ENCODE assay signal across 20 cellular contexts in genomic region chr17:6797718-6798351, GRCh38. TPM values are rescaled to one million over a fixed set of nuclear protein-coding genes. Genes with fewer than 3 reads are reported as not detected.
"Had no signal": no experiment of that assay in that cellular context is flagged by ENCODE, and none has a peak within 500 bp of the region (broad histone marks: within the 10 kb centered on the region; RNA-seq: fewer than 3 reads in every experiment).

No MANE protein-coding gene starts in this region.

- H3K36me3 ChIP-seq: esophagus muscularis mucosa, prostate gland, transverse colon, vagina had no signal

- H3K27ac ChIP-seq: dorsolateral prefrontal cortex, esophagus muscularis mucosa, prostate gland, transverse colon, vagina had no signal

- DNase-seq: activated naive CD4-positive, alpha-beta T cell treated with anti-CD3 and anti-CD28 coated beads, Interleukin-2, amount 10 ng/mL, durations not matched to agents 7 days and 5 days; activated T-cell treated with anti-CD3 and anti-CD28 coated beads, Interleukin-2, amount 50 U/mL, for 1 hour; dorsolateral prefrontal cortex; hippocampal formation; kidney glomerular epithelial cell; nephron progenitor cell; right cardiac atrium; stimulated activated CD4-positive, alpha-beta T cell treated with anti-CD3 and anti-CD28 coated beads, Interleukin-4, amount 100 ng/mL, for 4 hours; stimulated activated CD8-positive, alpha-beta memory T cell treated with anti-CD3 and anti-CD28 coated beads, Interleukin-4, amount 100 ng/mL, for 48 hours; stimulated activated naive CD4-positive, alpha-beta T cell treated with Interleukin-2 at 50 U/mL for 16 hours; transverse colon had no signal

- H3K27me3 ChIP-seq: vagina had no signal

- H3K9me3 ChIP-seq: esophagus muscularis mucosa, prostate gland, transverse colon, vagina had no signal

- H3K4me3 ChIP-seq: dorsolateral prefrontal cortex, esophagus muscularis mucosa, prostate gland, smooth muscle cell, transverse colon, vagina had no signal

- H3K4me1 ChIP-seq: esophagus muscularis mucosa, prostate gland, transverse colon had no signal

- H3K4me2 ChIP-seq: smooth muscle cell had no signal

- ATAC-seq: right cardiac atrium had no signal

RNA-seq across cellular contexts. Expression of gene FBXO39, which starts 21.8 kb away (rescaled TPM):
- total RNA-seq: activated T-helper 2 cell treated with anti-CD3 and anti-CD28 coated beads, Interferon-gamma antibody, Interleukin-2, Interleukin-4, amounts not matched to agents 10 μg/mL and 5 μg/mL and 100 μg/mL, durations not matched to agents 14 hours and 24 hours and 36 hours; cardiac septum; smooth muscle cell; transverse colon; vagina had no signal
- polyA plus RNA-seq: smooth muscle cell had no signal

RNA-seq across cellular contexts. Expression of gene TEKT1, which starts 33.7 kb away (rescaled TPM):
- total RNA-seq: activated T-helper 2 cell treated with anti-CD3 and anti-CD28 coated beads, Interferon-gamma antibody, Interleukin-2, Interleukin-4, amounts not matched to agents 10 μg/mL and 5 μg/mL and 100 μg/mL, durations not matched to agents 14 hours and 24 hours and 36 hours; cardiac septum; esophagus muscularis mucosa; lower leg skin; omental fat pad; right cardiac atrium; smooth muscle cell; transverse colon; vagina had no signal
- polyA plus RNA-seq: adipose tissue, right cardiac atrium, smooth muscle cell had no signal
